In genomic region chr4:152598454-152598853, GRCh38 we compare ENCODE assay signal across 22 cellular contexts.
"Had no signal": no experiment of that assay in that cellular context is flagged by ENCODE, and none has a peak within 500 bp of the region (broad histone marks: within the 10 kb centered on the region; RNA-seq: fewer than 3 reads in every experiment).

No MANE protein-coding gene starts in this region.

- H3K27me3 Mint-ChIP-seq: activated CD4-positive, alpha-beta memory T cell treated with anti-CD3 and anti-CD28 coated beads for 36 hours; activated CD4-positive, alpha-beta T cell treated with anti-CD3 and anti-CD28 coated beads, Interleukin-2, amount 10 ng/mL, durations not matched to agents 7 days and 5 days; activated naive CD8-positive, alpha-beta T cell treated with anti-CD3 and anti-CD28 coated beads for 36 hours; activated T-helper 17 cell treated with anti-CD3 and anti-CD28 coated beads, Interleukin-2, amount 50 U/mL, for 72 hours; T-helper 17 cell had no signal

- H3K27me3 ChIP-seq: brain microvascular endothelial cell, cardiac muscle cell, MG63 had no signal

- H3K9me3 Mint-ChIP-seq: activated CD4-positive, alpha-beta memory T cell treated with anti-CD3 and anti-CD28 coated beads for 36 hours; activated CD4-positive, alpha-beta T cell treated with anti-CD3 and anti-CD28 coated beads, Interleukin-2, amount 10 ng/mL, durations not matched to agents 7 days and 5 days; activated naive CD4-positive, alpha-beta T cell treated with anti-CD3 and anti-CD28 coated beads for 36 hours; activated naive CD8-positive, alpha-beta T cell treated with anti-CD3 and anti-CD28 coated beads for 36 hours; activated T-cell treated with anti-CD3 and anti-CD28 coated beads, Interleukin-2, amount 50 U/mL, for 4 hours; activated T-helper 17 cell treated with anti-CD3 and anti-CD28 coated beads, Interleukin-2, amount 50 U/mL, for 72 hours had no signal

- H3K4me3 ChIP-seq: cardiac muscle cell, MG63 had no signal

- H3K4me1 Mint-ChIP-seq: activated naive CD8-positive, alpha-beta T cell treated with anti-CD3 and anti-CD28 coated beads for 36 hours; activated T-helper 17 cell treated with anti-CD3 and anti-CD28 coated beads, Interleukin-2, amount 50 U/mL, for 72 hours; T-helper 17 cell had no signal

- H3K27ac Mint-ChIP-seq: activated CD4-positive, alpha-beta memory T cell treated with anti-CD3 and anti-CD28 coated beads for 36 hours; activated CD4-positive, alpha-beta T cell treated with anti-CD3 and anti-CD28 coated beads, Interleukin-2, amount 10 ng/mL, durations not matched to agents 7 days and 5 days; activated naive CD4-positive, alpha-beta T cell treated with anti-CD3 and anti-CD28 coated beads for 36 hours; activated naive CD8-positive, alpha-beta T cell treated with anti-CD3 and anti-CD28 coated beads for 36 hours; activated T-helper 17 cell treated with anti-CD3 and anti-CD28 coated beads, Interleukin-2, amount 50 U/mL, for 72 hours; T-helper 17 cell had no signal

- H3K36me3 Mint-ChIP-seq: activated CD4-positive, alpha-beta memory T cell treated with anti-CD3 and anti-CD28 coated beads for 36 hours; activated naive CD8-positive, alpha-beta T cell treated with anti-CD3 and anti-CD28 coated beads for 36 hours had no signal

- ATAC-seq: activated T-cell treated with anti-CD3 and anti-CD28 coated beads, Interleukin-2, amount 50 U/mL, for 4 hours; activated T-helper 17 cell treated with anti-CD3 and anti-CD28 coated beads, Interleukin-2, amount 50 U/mL, for 72 hours; PC-3; T-helper 17 cell had no signal

- H3K4me3 Mint-ChIP-seq: activated CD4-positive, alpha-beta memory T cell treated with anti-CD3 and anti-CD28 coated beads for 36 hours; activated CD4-positive, alpha-beta T cell treated with anti-CD3 and anti-CD28 coated beads, Interleukin-2, amount 10 ng/mL, durations not matched to agents 7 days and 5 days; activated naive CD4-positive, alpha-beta T cell treated with anti-CD3 and anti-CD28 coated beads for 36 hours; activated naive CD8-positive, alpha-beta T cell treated with anti-CD3 and anti-CD28 coated beads for 36 hours; activated T-cell treated with anti-CD3 and anti-CD28 coated beads, Interleukin-2, amount 50 U/mL, for 4 hours; activated T-helper 17 cell treated with anti-CD3 and anti-CD28 coated beads, Interleukin-2, amount 50 U/mL, for 72 hours; T-helper 17 cell had no signal

- H3K9me3 ChIP-seq: MG63 had no signal

- H3K36me3 ChIP-seq: brain microvascular endothelial cell, cardiac muscle cell, MG63 had no signal

- DNase-seq: activated CD4-positive, alpha-beta memory T cell treated with anti-CD3 and anti-CD28 coated beads for 36 hours; activated CD4-positive, alpha-beta T cell treated with anti-CD3 and anti-CD28 coated beads, Interleukin-2, amount 10 ng/mL, durations not matched to agents 7 days and 5 days; activated CD4-positive, CD25-positive, alpha-beta regulatory T cell; activated CD8-positive, alpha-beta memory T cell treated with anti-CD3 and anti-CD28 coated beads for 24 hours; activated gamma-delta T cell; activated naive CD4-positive, alpha-beta T cell treated with anti-CD3 and anti-CD28 coated beads for 36 hours; activated naive CD8-positive, alpha-beta T cell treated with anti-CD3 and anti-CD28 coated beads for 36 hours; activated T-cell treated with anti-CD3 and anti-CD28 coated beads, Interleukin-2, amount 50 U/mL, for 4 hours; brain microvascular endothelial cell; MG63; NCI-H146; NCI-H1930; NCI-H2171; NCI-H2227 treated with DMSO at 0.1 percent for 48 hours; NCI-H526; NCI-H82; PC-3; SHP77 treated with DMSO at 0.1 percent for 48 hours; T-helper 17 cell; T-helper 9 cell had no signal
